ENCODE assay signal across 18 cellular contexts in the genomic region with DNA sequence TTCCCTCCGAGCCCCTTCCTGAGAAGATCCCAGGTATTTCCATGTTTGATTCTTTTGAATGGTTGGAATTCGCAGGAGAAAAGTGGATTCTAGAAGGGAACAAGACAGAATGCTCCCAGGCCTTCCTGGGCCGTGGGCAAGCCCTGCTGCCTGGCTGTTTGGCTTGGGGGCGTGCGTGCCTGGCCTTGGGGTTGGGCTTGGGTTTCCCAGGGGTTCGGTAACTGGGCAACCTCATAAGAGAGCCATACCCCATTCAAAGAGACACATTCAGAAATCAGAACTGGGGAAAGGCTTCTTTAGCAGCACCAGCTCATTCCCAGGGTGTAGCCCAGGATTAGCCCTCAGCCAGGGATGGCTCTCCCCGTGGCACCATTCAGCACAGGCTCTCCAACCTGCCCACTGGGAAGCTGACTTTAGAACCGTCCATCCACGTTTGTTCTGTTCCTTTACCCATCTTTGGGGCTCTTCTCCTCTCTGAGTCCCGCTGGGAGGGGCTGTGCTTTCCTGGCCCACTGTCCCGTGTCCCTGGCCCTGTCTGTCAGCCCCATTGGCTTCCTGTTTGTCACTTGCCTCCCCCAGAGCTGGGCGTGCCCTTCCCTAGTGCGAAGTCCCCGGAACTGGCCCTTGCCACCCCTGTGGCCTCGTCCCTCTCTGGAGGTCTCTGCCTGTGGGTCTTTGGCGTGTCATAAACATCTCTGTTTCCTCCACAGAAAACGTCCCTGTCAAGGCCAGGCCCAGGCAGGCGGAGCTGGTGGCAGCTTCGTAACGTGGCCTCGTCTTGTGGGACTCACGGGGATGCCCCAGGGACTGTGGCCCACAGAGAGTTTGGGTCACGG. TPM values are rescaled to one million over a fixed set of nuclear protein-coding genes. Genes with fewer than 3 reads are reported as not detected.
A peak's percentile ranks its signal among the peaks of the same experiment; 100 is the strongest.
DNase-seq lines count a peak whose midpoint lies in the region; FAIRE-seq and TF ChIP-seq lines count a peak whose summit lies in the region.
"Had no signal": no experiment of that assay in that cellular context is flagged by ENCODE, and none has a peak within 500 bp of the region (broad histone marks: within the 10 kb centered on the region; RNA-seq: fewer than 3 reads in every experiment).

No MANE protein-coding gene starts in this region.

- in situ Hi-C loops in GM13977 (cut with MboI; ENCODE audit: low pct_unique_long_range_greater_than_20kb, low sequenced_read_pairs, unreplicated experiment) = no loop called here

- H3K36me3 ChIP-seq in osteoblast (ENCODE audit: insufficient read depth, low read length) (peaks cover 32% of the 10 kb centered on the region), tibial artery (peaks cover 52 to 69% (median 53%) of the 10 kb centered on the region in 3 donors), thyroid gland (peaks cover 53% of the 10 kb centered on the region in 2 donors)

- intact Hi-C loops in tibial artery (cut with DNase I; ENCODE audit: low total_unique reads) (loop anchor here (10.0 kb wide), 1 partner anchor 236 kb away; the partner anchor contains the start of genes NDUFAF8 and TEPSIN), thyroid gland (cut with DNase I) (no loop called here)

- CTCF ChIA-PET in GM10248 (lab: Yijun Ruan, JAX) = interaction anchor here (1.1 kb wide), 1 partner anchor 10 kb away, joined by 3 read pairs; no protein-coding TSS in a partner anchor

- peaks cover 6% of the 10 kb centered on the region for H3K79me2 ChIP-seq in osteoblast (ENCODE audit: insufficient read depth, low read length)

- H2AFZ ChIP-seq in osteoblast (ENCODE audit: low read length) = no peak overlapping the region

- no peak for TF ChIP-seq POLR2A in thyroid gland (IDR thresholded peaks at IDR 0.05)

- WGBS in thyroid gland, 2 donors = 91 to 97% methylated on average over 21 to 23 of the region's 23 CpGs

- TF ChIP-seq CTCF in GM10248 (IDR thresholded peaks at IDR 0.05; ENCODE audit: control extremely low read depth, extremely low read depth, low read depth, missing control alignments) = no peak
- no peak for TF ChIP-seq CTCF in GM13977 (IDR thresholded peaks at IDR 0.05; ENCODE audit: extremely low read depth, insufficient read depth, missing control alignments)
- TF ChIP-seq CTCF in osteoblast (IDR thresholded peaks at IDR 0.05; ENCODE audit: extremely low read depth, low read depth, low read length) = no peak
- no peak for TF ChIP-seq CTCF in tibial artery (IDR thresholded peaks at IDR 0.05)
- no peak for TF ChIP-seq CTCF in thyroid gland (IDR thresholded peaks at IDR 0.05)

- peak; percentile 13 for DNase-seq in GM10248 (ENCODE audit: extremely low spot score)
- DNase-seq in GM13977 (ENCODE audit: low spot score) = peak; percentile 24
- DNase-seq in frontal cortex (ENCODE audit: low spot score in 2 of 2) = peak; percentile 16 to 49
- DNase-seq in osteoblast (ENCODE audit: insufficient read length, low spot score, missing footprints) = peak; percentile 83
- DNase-seq in tibial artery = no peak
- no peak for DNase-seq in activated effector memory CD4-positive, alpha-beta T cell treated with Interleukin-2 at 50 U/mL for 16 hours
- DNase-seq in thyroid gland = no peak
- DNase-seq: CD4-positive, alpha-beta memory T cell; DMS79 treated with DMSO at 0.1 percent for 48 hours; IMR-90; Karpas-422; MG63; NCI-H1092; NCI-H510A treated with DMSO at 0.1 percent for 48 hours; Right ventricle myocardium superior had no signal

- H3K9me3 ChIP-seq in osteoblast (ENCODE audit: low read depth, low read length) = no peaks in the 10 kb centered on the region
- H3K9me3 ChIP-seq in tibial artery = no peaks in the 10 kb centered on the region
- H3K9me3 ChIP-seq in thyroid gland = no peaks in the 10 kb centered on the region
- H3K9me3 ChIP-seq: MG63 had no signal

- POLR2A ChIA-PET in GM10248 (lab: Yijun Ruan, JAX) = no interaction called here

- peaks cover 6% of the 10 kb centered on the region for H3K4me1 ChIP-seq in osteoblast (ENCODE audit: insufficient read depth, low read length)
- peaks cover 0 to 20% (median 14%) of the 10 kb centered on the region in 4 donors for H3K4me1 ChIP-seq in tibial artery
- H3K4me1 ChIP-seq in thyroid gland = peaks cover 5 to 13% of the 10 kb centered on the region in 2 donors

- H3K4me2 ChIP-seq in osteoblast (ENCODE audit: insufficient read depth, low read length) = no peak overlapping the region

- H3K27ac ChIP-seq in osteoblast (ENCODE audit: low read depth, low read length) (no peak overlapping the region), tibial artery (no peak overlapping the region), thyroid gland (no peak overlapping the region)

- no peak overlapping the region for H3K4me3 ChIP-seq in osteoblast (ENCODE audit: insufficient read depth, low read length)
- no peak overlapping the region for H3K4me3 ChIP-seq in tibial artery
- H3K4me3 ChIP-seq in thyroid gland (replicated peaks in 1 of 3) = no peak overlapping the region
- H3K4me3 ChIP-seq: MG63 had no signal

- peaks cover 2% of the 10 kb centered on the region for H4K20me1 ChIP-seq in osteoblast (ENCODE audit: insufficient read depth, low read length)

- H3K27me3 ChIP-seq in osteoblast (ENCODE audit: insufficient read depth, low read length) (peaks cover 12% of the 10 kb centered on the region), tibial artery (peaks cover 0 to 12% of the 10 kb centered on the region in 2 donors), thyroid gland (no peaks in the 10 kb centered on the region)

- FAIRE-seq in frontal cortex (lab: Jason Lieb, UNC) = no peak
- FAIRE-seq: GM12892, GM19239, H54 had no signal

RNA-seq across cellular contexts. Expression of gene CHMP6, which starts 7.0 kb away (rescaled TPM):
- 10.2 TPM for total RNA-seq in frontal cortex
- total RNA-seq in osteoblast = 21.4 and 21.8 TPM in 2 replicates
- total RNA-seq in thyroid gland = 10 to 100 TPM; 19.5 to 37.8 (median 27.8) TPM

RNA-seq across cellular contexts. Expression of gene BAIAP2, which starts 36.3 kb away (rescaled TPM):
- total RNA-seq in frontal cortex = 19.2 TPM
- total RNA-seq in osteoblast = 15.6 and 19.4 TPM in 2 replicates
- 10 to 100 TPM; 35.8 to 86.8 (median 42.1) TPM for total RNA-seq in thyroid gland

Comparison
In these comparisons a context has a peak if more than half of its experiments do, and no peak if none do; other contexts are left out.
1. DNase-seq: peak in GM10248 (single experiment), GM13977 (single experiment), frontal cortex (2 of 2) and osteoblast (single experiment); none in tibial artery (0 of 2), activated effector memory CD4-positive, alpha-beta T cell treated with Interleukin-2 at 50 U/mL for 16 hours (single experiment) and thyroid gland (0 of 2).